In genomic region chr4:2848449-2848848, GRCh38 we compare ENCODE assay signal across 17 cellular contexts. TPM values are rescaled to one million over a fixed set of nuclear protein-coding genes. Genes with fewer than 3 reads are reported as not detected.
DNase-seq lines count a peak whose midpoint lies in the region; ATAC-seq and TF ChIP-seq lines count a peak whose summit lies in the region.
"Had no signal": no experiment of that assay in that cellular context is flagged by ENCODE, and none has a peak within 500 bp of the region (broad histone marks: within the 10 kb centered on the region; RNA-seq: fewer than 3 reads in every experiment).

No MANE protein-coding gene starts in this region.

- H2AK5ac ChIP-seq in mesendoderm (ENCODE audit: low read length): no peak overlapping the region

- peaks cover 95% of the 10 kb centered on the region for H4K20me1 ChIP-seq in BLaER1

- H3K23ac ChIP-seq in mesendoderm (ENCODE audit: low read length): no peak overlapping the region

- CTCF ChIA-PET in HEK293 (lab: Yijun Ruan, JAX): interaction anchor here (0.8 kb wide), 1 partner anchor 24 kb away, joined by 3 read pairs; no protein-coding TSS in a partner anchor

- no peak overlapping the region for H4K8ac ChIP-seq in mesendoderm (ENCODE audit: low read depth, low read length)

- H3K4me2 ChIP-seq in BLaER1: peak overlapping the region; percentile 76; the same call in 1 of the 2 replicates
- no peak overlapping the region for H3K4me2 ChIP-seq in mesendoderm (ENCODE audit: low read length)

- no peak overlapping the region for H2BK5ac ChIP-seq in mesendoderm (ENCODE audit: low read length)

- H3K4me1 ChIP-seq in BLaER1: peaks cover 87% of the 10 kb centered on the region
- no peaks in the 10 kb centered on the region for H3K4me1 ChIP-seq in HEK293 (ENCODE audit: control insufficient read depth, insufficient read depth, low read length)
- peaks cover 3% of the 10 kb centered on the region for H3K4me1 ChIP-seq in mesendoderm (ENCODE audit: control insufficient read depth, low read depth, low read length)

- TF ChIP-seq CTCF in HEK293 (tag by site-specific recombination; IDR thresholded peaks at IDR 0.05): no peak
- TF ChIP-seq CTCF in cardiac fibroblast (IDR thresholded peaks at IDR 0.05; ENCODE audit: low read depth, low read length): no peak

- POLR2A ChIA-PET in HEK293 (lab: Yijun Ruan, JAX): interaction anchor here (0.7 kb wide), 1 partner anchor 108 kb away, joined by 4 read pairs; no protein-coding TSS in a partner anchor

- H3K27ac ChIP-seq in BLaER1 (no peak overlapping the region), HEK293 (ENCODE audit: extremely low read depth, low read depth, low read length) (no peak overlapping the region), mesendoderm (ENCODE audit: low read depth, low read length) (no peak overlapping the region)

- H3K9me3 ChIP-seq in BLaER1: no peaks in the 10 kb centered on the region
- H3K9me3 ChIP-seq in HEK293 (ENCODE audit: control insufficient read depth, insufficient read depth, low read depth, low read length): no peaks in the 10 kb centered on the region

- peaks cover 66% of the 10 kb centered on the region for H3K79me2 ChIP-seq in mesendoderm (ENCODE audit: control insufficient read depth, insufficient read depth, low read length)

- H3K56ac ChIP-seq in mesendoderm (ENCODE audit: low read length): no peak overlapping the region

- H3K4ac ChIP-seq in mesendoderm (ENCODE audit: low read depth, low read length): no peak overlapping the region

- peak; percentile 22 to 40 for DNase-seq in cardiac fibroblast (ENCODE audit: low read depth in 2 of 2)
- DNase-seq in mesendoderm: peak; percentile 44
- no peak for DNase-seq in mucosa of gallbladder (ENCODE audit: low spot score)
- no peak for DNase-seq in epidermal melanocyte (ENCODE audit: insufficient read length, low spot score)
- no peak for DNase-seq in COR-L47 (lab: John Stamatoyannopoulos, UW)
- DNase-seq: activated CD4-positive, alpha-beta T cell treated with anti-CD3 and anti-CD28 coated beads, Interleukin-2, amount 10 ng/mL, durations not matched to agents 7 days and 5 days; activated T-cell treated with anti-CD3 and anti-CD28 coated beads, Interleukin-2, amount 50 U/mL, for 1 hour; DMS 273 treated with DMSO at 0.1 percent for 48 hours; Kasumi-1; NCI-H1436; NCI-H524; nucleus accumbens; stimulated activated CD4-positive, alpha-beta T cell treated with anti-CD3 and anti-CD28 coated beads, Interleukin-4, amount 100 ng/mL, for 24 hours had no signal

- H2BK120ac ChIP-seq in mesendoderm (ENCODE audit: low read depth, low read length): no peak overlapping the region

- H3K9ac ChIP-seq in BLaER1 (no peak overlapping the region), mesendoderm (ENCODE audit: low read length) (no peak overlapping the region)

- peaks cover 4% of the 10 kb centered on the region for H3K79me1 ChIP-seq in mesendoderm (ENCODE audit: low read length)

- no peak overlapping the region for H4K5ac ChIP-seq in mesendoderm (ENCODE audit: low read length)

- H3K18ac ChIP-seq in mesendoderm (ENCODE audit: low read length): no peak overlapping the region

- H3K27me3 ChIP-seq in BLaER1 (no peaks in the 10 kb centered on the region), mesendoderm (ENCODE audit: insufficient read depth, low read length, poor library complexity) (no peaks in the 10 kb centered on the region)

- no peak for ATAC-seq in GM21717 (IDR thresholded peaks at IDR 0.05; ENCODE audit: unreplicated experiment)
- ATAC-seq: Panc1 had no signal

- no CpG with 5 or more reads among the region's 2 CpGs for WGBS in mesendoderm (ENCODE audit: extremely low coverage, insufficient coverage, low lambda C conversion rate)

- no peak overlapping the region for H2BK15ac ChIP-seq in mesendoderm (replicated peaks; ENCODE audit: low read depth)

- H3K36me3 ChIP-seq in BLaER1: peaks cover under 1% of the 10 kb centered on the region; the same call in 1 of the 2 replicates
- H3K36me3 ChIP-seq in HEK293 (ENCODE audit: control insufficient read depth in 2 of 2, insufficient read depth in 1 of 2, low read length in 2 of 2): peaks cover 0 to under 1% of the 10 kb centered on the region in 2 experiments; a peak in 1 of 3 replicates
- H3K36me3 ChIP-seq in mesendoderm (ENCODE audit: control insufficient read depth, insufficient read depth, low read length): no peaks in the 10 kb centered on the region

- H3K4me3 ChIP-seq in BLaER1 (no peak overlapping the region), HEK293 (ENCODE audit: low read depth, low read length) (no peak overlapping the region), cardiac fibroblast (replicated peaks in 1 of 2; ENCODE audit: low read depth in 2 of 2, low read length in 2 of 2) (no peak overlapping the region), mesendoderm (ENCODE audit: low read length) (no peak overlapping the region)

TF ChIP-seq in HEK293, 187 proteins besides CTCF, POLR2A, EP300 and RAD21:
- no peak for TF ChIP-seq ZNF561 (tag by site-specific recombination; IDR thresholded peaks at IDR 0.05; ENCODE audit: borderline replicate concordance)
- peak; percentile 27; the same call in 1 of the 2 replicates for TF ChIP-seq KLF8 (tag by site-specific recombination; IDR thresholded peaks at IDR 0.05)
- peak; percentile 85 for TF ChIP-seq ZNF362 (tag by site-specific recombination; IDR thresholded peaks at IDR 0.05)
- no peak for TF ChIP-seq REPIN1 (tag by site-specific recombination; IDR thresholded peaks at IDR 0.05; ENCODE audit: low read depth)
- no peak for TF ChIP-seq ZNF426 (tag by site-specific recombination; IDR thresholded peaks at IDR 0.05)
- peak; percentile 19; the same call in 1 of the 2 replicates for TF ChIP-seq ZBTB17 (tag by site-specific recombination; IDR thresholded peaks at IDR 0.05)
- TF ChIP-seq HIC1 (tag by site-specific recombination; IDR thresholded peaks at IDR 0.05): 0 out of 2 replicates have a peak, but pooled peaks have one; percentile 22
- 0 out of 2 replicates have a peak, but pooled peaks have one; percentile 22 for TF ChIP-seq PRDM10 (tag by site-specific recombination; IDR thresholded peaks at IDR 0.05)
- TF ChIP-seq OSR2 (tag by site-specific recombination; IDR thresholded peaks at IDR 0.05): peak; percentile 51; the same call in 1 of the 2 replicates
- TF ChIP-seq ZNF629 (tag by site-specific recombination; IDR thresholded peaks at IDR 0.05): peak; percentile 38; the same call in 1 of the 2 replicates
- no peak for TF ChIP-seq ZNF558 (tag by site-specific recombination; IDR thresholded peaks at IDR 0.05)
- TF ChIP-seq SCRT2 (tag by site-specific recombination; IDR thresholded peaks at IDR 0.05): peak; percentile 32; the same call in 1 of the 2 replicates
TF ChIP-seq in HEK293: peak in this region for 8.

RNA-seq across cellular contexts. Expression of gene ADD1, which starts 4.8 kb away (rescaled TPM):
- polyA plus RNA-seq in mesendoderm (2013, experiment 1 of 2): 202 TPM
- polyA plus RNA-seq in mesendoderm (2013, experiment 2 of 2): 195 TPM
- 346 TPM for total RNA-seq in mucosa of gallbladder

RNA-seq across cellular contexts. Expression of gene SH3BP2, which starts 55.6 kb away (rescaled TPM):
- polyA plus RNA-seq in mesendoderm (2013, experiment 1 of 2): 19.3 TPM
- 19.0 TPM for polyA plus RNA-seq in mesendoderm (2013, experiment 2 of 2)
- 62.1 TPM for total RNA-seq in mucosa of gallbladder

Comparison
In these comparisons a context has a peak if more than half of its experiments do, and no peak if none do; other contexts are left out.
1. DNase-seq: peak in cardiac fibroblast (2 of 2) and mesendoderm (single experiment); none in mucosa of gallbladder (single experiment), epidermal melanocyte (single experiment) and COR-L47 (single experiment).